18 cellular contexts compared by ENCODE assay signal in the genomic region with DNA sequence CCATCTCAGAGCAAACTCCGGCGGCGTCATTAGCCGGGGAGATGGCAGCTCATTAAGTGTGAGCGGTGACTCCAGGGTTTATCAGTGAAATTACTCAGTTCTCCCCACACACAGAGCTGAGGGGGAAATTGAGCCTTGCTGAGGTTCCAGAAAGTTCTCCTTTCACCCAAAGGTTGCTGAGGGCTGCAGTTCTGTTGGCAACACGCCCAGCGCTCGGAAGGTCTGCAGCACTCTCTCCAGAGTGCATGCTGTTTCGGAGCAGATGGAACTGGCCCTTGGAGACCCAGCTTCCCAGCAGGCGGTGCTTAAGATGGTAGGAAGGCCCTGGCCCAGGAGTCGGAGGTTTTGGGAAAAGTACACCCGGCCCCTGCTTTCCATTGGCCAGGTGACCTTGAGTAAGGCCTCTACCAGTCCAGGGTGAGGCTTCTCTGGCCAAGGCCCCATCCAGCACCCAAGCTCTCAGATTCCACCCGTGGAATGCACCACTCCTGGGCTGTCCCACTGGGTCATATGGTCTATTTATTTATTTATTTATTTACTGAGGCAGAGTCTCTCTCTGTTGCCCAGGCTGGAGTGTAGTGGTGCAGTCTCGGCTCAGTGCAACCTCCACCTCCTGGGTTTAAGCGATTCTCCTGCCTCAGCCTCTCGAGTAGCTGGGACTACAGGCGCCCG.
DNase-seq lines count a peak whose midpoint lies in the region; ATAC-seq and TF ChIP-seq lines count a peak whose summit lies in the region.
"Had no signal": no experiment of that assay in that cellular context is flagged by ENCODE, and none has a peak within 500 bp of the region (broad histone marks: within the 10 kb centered on the region; RNA-seq: fewer than 3 reads in every experiment).

No MANE protein-coding gene starts in this region.

- intact Hi-C loops in heart left ventricle (cut with DNase I), result loop anchor here in 6 of 10 donors (5.0 to 10.0 kb wide), 3 partner anchors 332 to 435 kb away; a partner anchor contains a TSS
- intact Hi-C loops in activated CD8-positive, alpha-beta T cell treated with anti-CD3 and anti-CD28 coated beads for 36 hours (cut with micrococcal nuclease), result no loop called here

- CTCF ChIA-PET in activated CD8-positive, alpha-beta T cell treated with anti-CD3 and anti-CD28 coated beads for 36 hours (lab: Charles Lee), result interaction anchor here (1.0 kb wide), 1 partner anchor 165 kb away, joined by 3 read pairs; no protein-coding TSS in a partner anchor

- in situ Hi-C loops in HAP-1 (cut with MboI; ENCODE audit: low sequenced_read_pairs), result no loop called here

- peaks cover 0 to 4% (median 0%) of the 10 kb centered on the region in 11 experiments; a peak in 1 of 22 replicates for H4K20me1 ChIP-seq in BLaER1 treated with 17β-estradiol and CSF1 and Interleukin-3, amounts not matched to agents 10 nM and 100 nM

- H3K36me3 ChIP-seq in BLaER1 treated with 17β-estradiol and CSF1 and Interleukin-3, amounts not matched to agents 10 nM and 100 nM, result no peaks in the 10 kb centered on the region
- no peaks in the 10 kb centered on the region for H3K36me3 ChIP-seq in heart left ventricle
- H3K36me3 ChIP-seq in HAP-1 (replicated peaks), result no peaks in the 10 kb centered on the region

- peak overlapping the region in 3 of 11 experiments; percentile 52 to 73 (median 63); a peak in 6 of 22 replicates for H3K9ac ChIP-seq in BLaER1 treated with 17β-estradiol and CSF1 and Interleukin-3, amounts not matched to agents 10 nM and 100 nM

- no peak overlapping the region for H3K4me3 ChIP-seq in BLaER1 treated with 17β-estradiol and CSF1 and Interleukin-3, amounts not matched to agents 10 nM and 100 nM
- H3K4me3 ChIP-seq in heart left ventricle (no peak overlapping the region), HAP-1 (no peak overlapping the region)

- no peak overlapping the region for H3K27ac Mint-ChIP-seq in activated CD8-positive, alpha-beta T cell treated with anti-CD3 and anti-CD28 coated beads for 36 hours
- H3K27ac Mint-ChIP-seq: activated T-cell treated with anti-CD3 and anti-CD28 coated beads, Interleukin-2, amount 50 U/mL, for 72 hours; IgD-negative memory B cell; immature natural killer cell; stimulated activated memory B cell treated with anti-CD40 and anti-IgM and Interleukin-4, amounts not matched to agents 10 μg/mL and 1 μg/mL and 100 μg/mL, for 72 hours had no signal

- H3K4me1 ChIP-seq in BLaER1 treated with 17β-estradiol and CSF1 and Interleukin-3, amounts not matched to agents 10 nM and 100 nM, result peaks cover 26 to 100% (median 92%) of the 10 kb centered on the region in 10 experiments
- peaks cover 0 to 8% (median 0%) of the 10 kb centered on the region in 12 donors for H3K4me1 ChIP-seq in heart left ventricle
- peaks cover 5% of the 10 kb centered on the region; the same call in 1 of the 2 replicates for H3K4me1 ChIP-seq in HAP-1
- H3K4me1 ChIP-seq: Caco-2 had no signal

- DNase-seq in NCI-H524 (lab: John Stamatoyannopoulos, UW) (peak; percentile 93 to 97), heart left ventricle (peak; percentile 57 to 81 (median 61)), pons (ENCODE audit: low spot score) (peak; percentile 63), NCI-H510A (lab: John Stamatoyannopoulos, UW) (no peak), HAP-1 (ENCODE audit: low spot score in 2 of 2) (no peak)
- no peak for DNase-seq in activated CD8-positive, alpha-beta T cell treated with anti-CD3 and anti-CD28 coated beads for 36 hours
- DNase-seq: activated naive CD8-positive, alpha-beta T cell treated with anti-CD3 and anti-CD28 coated beads, Interleukin-2, amount 50 U/mL, for 24 hours; activated T-cell treated with anti-CD3 and anti-CD28 coated beads, Interleukin-2, amount 50 U/mL, for 72 hours; Caco-2; foreskin melanocyte; HCEC 1CT; immature natural killer cell; NCI-H2081 treated with DMSO at 0.1 percent for 48 hours; small intestine had no signal

- H3K4me3 Mint-ChIP-seq in activated CD8-positive, alpha-beta T cell treated with anti-CD3 and anti-CD28 coated beads for 36 hours, result no peak overlapping the region
- H3K4me3 Mint-ChIP-seq: activated naive CD8-positive, alpha-beta T cell treated with anti-CD3 and anti-CD28 coated beads, Interleukin-2, amount 50 U/mL, for 24 hours; activated T-cell treated with anti-CD3 and anti-CD28 coated beads, Interleukin-2, amount 50 U/mL, for 72 hours; IgD-negative memory B cell; immature natural killer cell; stimulated activated memory B cell treated with anti-CD40 and anti-IgM and Interleukin-4, amounts not matched to agents 10 μg/mL and 1 μg/mL and 100 μg/mL, for 72 hours had no signal

- ATAC-seq in heart left ventricle (peak in 3 of 4 donors; percentile 12 to 30 (median 22)), esophagus mucosa (no peak)
- ATAC-seq in activated CD8-positive, alpha-beta T cell treated with anti-CD3 and anti-CD28 coated beads for 36 hours, result no peak
- ATAC-seq: activated naive CD8-positive, alpha-beta T cell treated with anti-CD3 and anti-CD28 coated beads, Interleukin-2, amount 50 U/mL, for 24 hours; activated T-cell treated with anti-CD3 and anti-CD28 coated beads, Interleukin-2, amount 50 U/mL, for 72 hours; stimulated activated memory B cell treated with anti-CD40 and anti-IgM and Interleukin-4, amounts not matched to agents 10 μg/mL and 1 μg/mL and 100 μg/mL, for 72 hours had no signal

- no peaks in the 10 kb centered on the region for H3K9me3 ChIP-seq in BLaER1 treated with 17β-estradiol and CSF1 and Interleukin-3, amounts not matched to agents 10 nM and 100 nM (replicated peaks in 1 of 11)
- H3K9me3 ChIP-seq in heart left ventricle (no peaks in the 10 kb centered on the region), HAP-1 (no peaks in the 10 kb centered on the region)
- H3K9me3 ChIP-seq: Caco-2 had no signal

- POLR2A ChIA-PET in activated CD8-positive, alpha-beta T cell treated with anti-CD3 and anti-CD28 coated beads for 36 hours (lab: Charles Lee), result no interaction called here

- peak overlapping the region in 4 of 11 experiments; percentile 55 to 75 (median 68); a peak in 7 of 22 replicates for H3K27ac ChIP-seq in BLaER1 treated with 17β-estradiol and CSF1 and Interleukin-3, amounts not matched to agents 10 nM and 100 nM
- H3K27ac ChIP-seq in heart left ventricle, result no peak overlapping the region

- TF ChIP-seq POLR2A in heart left ventricle (IDR thresholded peaks at IDR 0.05), result no peak

- H3K27me3 ChIP-seq in BLaER1 treated with 17β-estradiol and CSF1 and Interleukin-3, amounts not matched to agents 10 nM and 100 nM, result peaks cover 0 to 11% (median 0%) of the 10 kb centered on the region in 11 experiments; a peak in 2 of 22 replicates
- H3K27me3 ChIP-seq in heart left ventricle (no peaks in the 10 kb centered on the region), HAP-1 (ENCODE audit: low read depth) (no peaks in the 10 kb centered on the region)

- 82 to 93% (median 87%) methylated on average over 16 to 18 of the region's 18 CpGs for WGBS in heart left ventricle, 4 donors

- no peaks in the 10 kb centered on the region for H3K27me3 Mint-ChIP-seq in activated CD8-positive, alpha-beta T cell treated with anti-CD3 and anti-CD28 coated beads for 36 hours
- H3K27me3 Mint-ChIP-seq: activated naive CD8-positive, alpha-beta T cell treated with anti-CD3 and anti-CD28 coated beads, Interleukin-2, amount 50 U/mL, for 24 hours had no signal

- H3K4me2 ChIP-seq in BLaER1 treated with 17β-estradiol and CSF1 and Interleukin-3, amounts not matched to agents 10 nM and 100 nM, result peak overlapping the region; percentile 49 to 91 (median 75)

- no peaks in the 10 kb centered on the region for H3K36me3 Mint-ChIP-seq in activated CD8-positive, alpha-beta T cell treated with anti-CD3 and anti-CD28 coated beads for 36 hours (ENCODE audit: low read depth)
- H3K36me3 Mint-ChIP-seq: IgD-negative memory B cell; immature natural killer cell; stimulated activated memory B cell treated with anti-CD40 and anti-IgM and Interleukin-4, amounts not matched to agents 10 μg/mL and 1 μg/mL and 100 μg/mL, for 72 hours had no signal

- no peak for TF ChIP-seq CTCF in heart left ventricle (IDR thresholded peaks at IDR 0.05)
- no peak for TF ChIP-seq CTCF in activated CD8-positive, alpha-beta T cell treated with anti-CD3 and anti-CD28 coated beads for 36 hours (IDR thresholded peaks at IDR 0.05)

- H3K9me3 Mint-ChIP-seq in activated CD8-positive, alpha-beta T cell treated with anti-CD3 and anti-CD28 coated beads for 36 hours, result no peaks in the 10 kb centered on the region
- H3K9me3 Mint-ChIP-seq: activated naive CD8-positive, alpha-beta T cell treated with anti-CD3 and anti-CD28 coated beads, Interleukin-2, amount 50 U/mL, for 24 hours; activated T-cell treated with anti-CD3 and anti-CD28 coated beads, Interleukin-2, amount 50 U/mL, for 72 hours; IgD-negative memory B cell; immature natural killer cell; stimulated activated memory B cell treated with anti-CD40 and anti-IgM and Interleukin-4, amounts not matched to agents 10 μg/mL and 1 μg/mL and 100 μg/mL, for 72 hours had no signal

- H3K4me1 Mint-ChIP-seq in activated CD8-positive, alpha-beta T cell treated with anti-CD3 and anti-CD28 coated beads for 36 hours (ENCODE audit: low read depth), result no peaks in the 10 kb centered on the region
- H3K4me1 Mint-ChIP-seq: activated naive CD8-positive, alpha-beta T cell treated with anti-CD3 and anti-CD28 coated beads, Interleukin-2, amount 50 U/mL, for 24 hours; IgD-negative memory B cell; immature natural killer cell; stimulated activated memory B cell treated with anti-CD40 and anti-IgM and Interleukin-4, amounts not matched to agents 10 μg/mL and 1 μg/mL and 100 μg/mL, for 72 hours had no signal

Comparison
In these comparisons a context has a peak if more than half of its experiments do, and no peak if none do; other contexts are left out.
1. DNase-seq: peak in NCI-H524 (2 of 2), heart left ventricle (5 of 5) and pons (single experiment); none in NCI-H510A (single experiment), activated CD8-positive, alpha-beta T cell treated with anti-CD3 and anti-CD28 coated beads for 36 hours (single experiment) and HAP-1 (0 of 2).
2. ATAC-seq: peak in heart left ventricle (3 of 4); none in activated CD8-positive, alpha-beta T cell treated with anti-CD3 and anti-CD28 coated beads for 36 hours (single experiment) and esophagus mucosa (single experiment).